Comparison of ENCODE assay signal across 23 cellular contexts in the genomic region with DNA sequence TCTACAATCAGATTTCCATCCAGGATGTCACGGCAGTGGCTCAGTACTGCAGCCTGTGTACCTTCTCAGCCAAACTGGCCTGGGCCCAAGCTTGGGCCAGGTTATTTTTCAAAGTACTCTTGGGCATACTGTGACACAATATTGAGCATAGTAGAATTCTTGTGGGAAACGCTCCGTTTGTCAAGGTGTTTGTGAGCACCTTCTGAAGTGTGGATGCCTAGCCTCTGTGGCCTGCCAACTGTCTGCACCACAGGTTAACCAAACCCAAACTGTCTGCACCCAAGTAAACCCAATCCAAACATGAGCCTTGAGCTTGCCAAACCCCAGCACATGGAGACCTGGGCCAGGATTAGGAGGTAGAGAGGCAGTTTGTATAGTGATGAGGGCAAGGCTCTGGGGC. TPM values are rescaled to one million over a fixed set of nuclear protein-coding genes. Genes with fewer than 3 reads are reported as not detected.
"Had no signal": no experiment of that assay in that cellular context is flagged by ENCODE, and none has a peak within 500 bp of the region (broad histone marks: within the 10 kb centered on the region; RNA-seq: fewer than 3 reads in every experiment).

No MANE protein-coding gene starts in this region.

- H3K9me3 Mint-ChIP-seq: activated B cell treated with CpG ODN at 0.5 μM for 24 hours; activated CD4-positive, alpha-beta memory T cell treated with anti-CD3 and anti-CD28 coated beads for 36 hours; activated naive CD8-positive, alpha-beta T cell treated with anti-CD3 and anti-CD28 coated beads for 36 hours; effector memory CD8-positive, alpha-beta T cell; nephron progenitor cell had no signal

- H3K4me2 ChIP-seq: smooth muscle cell had no signal

- H3K27me3 ChIP-seq: body of pancreas, cardiac muscle cell, sigmoid colon, SJCRH30 had no signal

- ATAC-seq: body of pancreas; effector memory CD8-positive, alpha-beta T cell; esophagus mucosa had no signal

- H3K4me3 ChIP-seq: body of pancreas, cardiac muscle cell, sigmoid colon, SJCRH30, smooth muscle cell, thoracic aorta had no signal

- H3K4me1 ChIP-seq: SJCRH30 had no signal

- H3K4me1 Mint-ChIP-seq: activated B cell treated with CpG ODN at 0.5 μM for 24 hours; activated naive CD8-positive, alpha-beta T cell treated with anti-CD3 and anti-CD28 coated beads for 36 hours had no signal

- H3K4me3 Mint-ChIP-seq: activated B cell treated with CpG ODN at 0.5 μM for 24 hours; activated CD4-positive, alpha-beta memory T cell treated with anti-CD3 and anti-CD28 coated beads for 36 hours; activated naive CD8-positive, alpha-beta T cell treated with anti-CD3 and anti-CD28 coated beads for 36 hours; effector memory CD8-positive, alpha-beta T cell; nephron progenitor cell had no signal

- DNase-seq: activated B cell treated with CpG ODN at 0.5 μM for 24 hours; activated CD4-positive, alpha-beta memory T cell treated with anti-CD3 and anti-CD28 coated beads for 36 hours; activated CD4-positive, alpha-beta T cell treated with anti-CD3 and anti-CD28 coated beads for 4 hours; activated naive CD4-positive, alpha-beta T cell treated with Interleukin-2 at 50 U/mL for 16 hours; activated naive CD8-positive, alpha-beta T cell treated with anti-CD3 and anti-CD28 coated beads for 36 hours; activated T-cell treated with anti-CD3 and anti-CD28 coated beads, Interleukin-2, amount 50 U/mL, for 48 hours; effector memory CD8-positive, alpha-beta T cell; foreskin melanocyte; kidney glomerular epithelial cell; nephron progenitor cell; sigmoid colon; SJCRH30; stimulated activated CD4-positive, alpha-beta T cell treated with anti-CD3 and anti-CD28 coated beads, Interleukin-2, amount 100 ng/mL, for 48 hours; stimulated activated CD8-positive, alpha-beta memory T cell treated with anti-CD3 and anti-CD28 coated beads, Interleukin-4, amount 100 ng/mL, for 48 hours; stimulated activated naive CD4-positive, alpha-beta T cell; T1000 had no signal

- H3K36me3 Mint-ChIP-seq: activated CD4-positive, alpha-beta memory T cell treated with anti-CD3 and anti-CD28 coated beads for 36 hours; activated naive CD8-positive, alpha-beta T cell treated with anti-CD3 and anti-CD28 coated beads for 36 hours had no signal

- FAIRE-seq: colon, endothelial cell of umbilical vein had no signal

- H3K27ac ChIP-seq: body of pancreas, cardiac muscle cell, sigmoid colon, SJCRH30, thoracic aorta had no signal

- H3K9me3 ChIP-seq: body of pancreas, sigmoid colon, SJCRH30, thoracic aorta had no signal

- H3K27ac Mint-ChIP-seq: activated B cell treated with CpG ODN at 0.5 μM for 24 hours; activated CD4-positive, alpha-beta memory T cell treated with anti-CD3 and anti-CD28 coated beads for 36 hours; activated naive CD8-positive, alpha-beta T cell treated with anti-CD3 and anti-CD28 coated beads for 36 hours; effector memory CD8-positive, alpha-beta T cell had no signal

- H3K36me3 ChIP-seq: cardiac muscle cell, sigmoid colon, SJCRH30, thoracic aorta had no signal

- H3K27me3 Mint-ChIP-seq: activated CD4-positive, alpha-beta memory T cell treated with anti-CD3 and anti-CD28 coated beads for 36 hours; activated naive CD8-positive, alpha-beta T cell treated with anti-CD3 and anti-CD28 coated beads for 36 hours had no signal

RNA-seq across cellular contexts. Expression of gene CTDSPL, which starts 25.4 kb away (rescaled TPM):
- total RNA-seq: activated B cell treated with CpG ODN at 0.5 μM for 24 hours had no signal
